1 cellular context compared by ENCODE assay signal in genomic region chr7:103347507-103348267, GRCh38.
TF ChIP-seq lines count a peak whose summit lies in the region.

Gene PSMC2, plus strand, starts transcription at chr7:103347643. Its CDS starts 69 bp downstream, at chr7:103347712.

TF ChIP-seq in K562, 482 proteins besides CTCF, POLR2A, EP300 and RAD21 (continued from another document and continues in another):
- TF ChIP-seq RERE (CRISPR knock-in tag; IDR thresholded peaks at IDR 0.05; ENCODE audit: borderline replicate concordance) (no peak), NELFE (IDR thresholded peaks at IDR 0.05; ENCODE audit: insufficient read depth, insufficient read length) (no peak), E2F8 (IDR thresholded peaks at IDR 0.05; ENCODE audit: low read depth, partially characterized antibody) (peak; percentile 88), BCOR (IDR thresholded peaks at IDR 0.05) (no peak), ZMIZ1 (IDR thresholded peaks at IDR 0.05; ENCODE audit: low read depth in 2 of 2, low read length in 2 of 2) (peak in 1 of 2 experiments; percentile 58; a peak in 2 of 4 replicates), ZNF354B (CRISPR knock-in tag; IDR thresholded peaks at IDR 0.05) (no peak), KLF16 (IDR thresholded peaks at IDR 0.05) (no peak), NR1H2 (CRISPR knock-in tag; IDR thresholded peaks at IDR 0.05) (peak; percentile 62), ZNF518B (CRISPR knock-in tag; IDR thresholded peaks at IDR 0.05) (no peak), ZNF12 (CRISPR knock-in tag; IDR thresholded peaks at IDR 0.05) (no peak), ZNF212 (CRISPR knock-in tag; IDR thresholded peaks at IDR 0.05) (no peak), NFXL1 (CRISPR knock-in tag; IDR thresholded peaks at IDR 0.05) (no peak), NRF1 (conservative IDR thresholded peaks at IDR 0.05 in 1 of 2, IDR thresholded peaks at IDR 0.05 in 1 of 2) (no peak), ZEB2 (IDR thresholded peaks at IDR 0.05) (peak; percentile 89), RREB1 (CRISPR knock-in tag; IDR thresholded peaks at IDR 0.05) (no peak), PBX2 (CRISPR knock-in tag; IDR thresholded peaks at IDR 0.05; ENCODE audit: low read depth) (no peak), PBX2 (tag; conservative IDR thresholded peaks at IDR 0.05; ENCODE audit: low read depth) (no peak), FOXP1 (CRISPR knock-in tag; IDR thresholded peaks at IDR 0.05) (peak; percentile 36; the same call in 1 of the 2 replicates), ESRRA (IDR thresholded peaks at IDR 0.05; ENCODE audit: borderline replicate concordance, low read depth) (peak; percentile 27; the same call in 1 of the 2 replicates), XRCC3 (IDR thresholded peaks at IDR 0.05) (no peak), PCBP1 (IDR thresholded peaks at IDR 0.05; ENCODE audit: low read depth, low read length, poor library complexity, severe bottlenecking) (no peak), HNRNPL (IDR thresholded peaks at IDR 0.05; ENCODE audit: low read depth, low read length) (no peak), GABPA (tag; conservative IDR thresholded peaks at IDR 0.05; ENCODE audit: low read depth) (peak; percentile 100), HMGN3 (IDR thresholded peaks at IDR 0.05; ENCODE audit: borderline replicate concordance, extremely low read depth, insufficient read length, low read depth, low read length) (peak; percentile 66), DNMT1 (IDR thresholded peaks at IDR 0.05) (no peak), ATF2 (CRISPR knock-in tag; IDR thresholded peaks at IDR 0.05) (no peak), ZNF436 (CRISPR knock-in tag; IDR thresholded peaks at IDR 0.05) (no peak), MAFF (IDR thresholded peaks at IDR 0.05; ENCODE audit: low read length) (peak; percentile 68), LCOR (CRISPR knock-in tag; IDR thresholded peaks at IDR 0.05) (no peak; the same call in 1 of the 2 replicates)
